In genomic region chr9:4503103-4503502, GRCh38 we compare ENCODE assay signal across 32 cellular contexts.
"Had no signal": no experiment of that assay in that cellular context is flagged by ENCODE, and none has a peak within 500 bp of the region (broad histone marks: within the 10 kb centered on the region; RNA-seq: fewer than 3 reads in every experiment).

No MANE protein-coding gene starts in this region.

- H3K27me3 Mint-ChIP-seq: dendritic cell treated with granulocyte-macrophage colony-stimulating factor and Interleukin-4, amounts not matched to agents 40 ng/mL and 50 ng/mL, for 4 days; memory B cell had no signal

- H3K9me3 Mint-ChIP-seq: dendritic cell treated with granulocyte-macrophage colony-stimulating factor and Interleukin-4, amounts not matched to agents 40 ng/mL and 50 ng/mL, for 4 days; immature natural killer cell; memory B cell; mesothelial cell of epicardium; nephron; neural progenitor cell; stimulated activated naive CD8-positive, alpha-beta T cell treated with anti-CD3 and anti-CD28 coated beads, Interleukin-15, amount 100 ng/mL, for 72 hours had no signal

- H3K4me3 Mint-ChIP-seq: dendritic cell treated with granulocyte-macrophage colony-stimulating factor and Interleukin-4, amounts not matched to agents 40 ng/mL and 50 ng/mL, for 4 days; immature natural killer cell; memory B cell; mesothelial cell of epicardium; naive B cell; nephron; neural progenitor cell; stimulated activated naive CD8-positive, alpha-beta T cell treated with anti-CD3 and anti-CD28 coated beads, Interleukin-15, amount 100 ng/mL, for 72 hours had no signal

- H3K36me3 Mint-ChIP-seq: memory B cell, mesothelial cell of epicardium, naive B cell, neural progenitor cell had no signal

- H3K27ac ChIP-seq: colonic mucosa, esophagus muscularis mucosa, heart right ventricle, neural progenitor cell, psoas muscle, skin epidermis, suprapubic skin, transverse colon, upper lobe of right lung, uterus had no signal

- H3K36me3 ChIP-seq: colonic mucosa, esophagus muscularis mucosa, heart right ventricle, neural progenitor cell, suprapubic skin, transverse colon, upper lobe of right lung, uterus had no signal

- DNase-seq: colonic mucosa; effector memory CD4-positive, alpha-beta T cell; foreskin melanocyte; glutamatergic neuron; heart right ventricle; hypothalamus; immature natural killer cell; islet precursor cell; kidney glomerular epithelial cell; left colon; left ventricle myocardium superior; mucosa of descending colon; naive B cell; psoas muscle; right cardiac atrium; stimulated activated CD4-positive, alpha-beta T cell treated with anti-CD3 and anti-CD28 coated beads, Interleukin-15, amount 100 ng/mL, for 24 hours; stimulated activated CD4-positive, alpha-beta T cell treated with anti-CD3 and anti-CD28 coated beads, Interleukin-4, amount 100 ng/mL, for 1 hour; stimulated activated CD8-positive, alpha-beta memory T cell treated with anti-CD3 and anti-CD28 coated beads, Interleukin-4, amount 100 ng/mL, for 48 hours; stimulated activated naive CD4-positive, alpha-beta T cell; stimulated activated naive CD8-positive, alpha-beta T cell treated with anti-CD3 and anti-CD28 coated beads, Interleukin-15, amount 100 ng/mL, for 72 hours; transverse colon; upper lobe of right lung; uterus had no signal

- H3K4me3 ChIP-seq: colonic mucosa, esophagus muscularis mucosa, heart right ventricle, lung, mucosa of descending colon, neural progenitor cell, psoas muscle, skin epidermis, suprapubic skin, transverse colon, upper lobe of right lung, uterus had no signal

- H3K4me1 Mint-ChIP-seq: immature natural killer cell, memory B cell, mesothelial cell of epicardium, naive B cell, nephron had no signal

- H3K9ac ChIP-seq: neural progenitor cell had no signal

- H3K4me1 ChIP-seq: colonic mucosa, esophagus muscularis mucosa, neural progenitor cell, psoas muscle, suprapubic skin, upper lobe of right lung, uterus had no signal

- ATAC-seq: heart right ventricle; left colon; left ventricle myocardium superior; mucosa of descending colon; psoas muscle; right cardiac atrium; stimulated activated naive CD8-positive, alpha-beta T cell treated with anti-CD3 and anti-CD28 coated beads, Interleukin-15, amount 100 ng/mL, for 72 hours; upper lobe of right lung had no signal

- H3K27ac Mint-ChIP-seq: dendritic cell treated with granulocyte-macrophage colony-stimulating factor and Interleukin-4, amounts not matched to agents 40 ng/mL and 50 ng/mL, for 4 days; immature natural killer cell; memory B cell; mesothelial cell of epicardium; naive B cell; nephron; neural progenitor cell; stimulated activated naive CD8-positive, alpha-beta T cell treated with anti-CD3 and anti-CD28 coated beads, Interleukin-15, amount 100 ng/mL, for 72 hours had no signal

- H3K27me3 ChIP-seq: colonic mucosa, esophagus muscularis mucosa, neural progenitor cell, suprapubic skin, transverse colon, upper lobe of right lung, uterus had no signal

- H3K4me2 ChIP-seq: neural progenitor cell had no signal
